13 cellular contexts compared by ENCODE assay signal in genomic region chr12:116647802-116648201, GRCh38.
DNase-seq lines count a peak whose midpoint lies in the region; ATAC-seq and TF ChIP-seq lines count a peak whose summit lies in the region.
"Had no signal": no experiment of that assay in that cellular context is flagged by ENCODE, and none has a peak within 500 bp of the region (broad histone marks: within the 10 kb centered on the region; RNA-seq: fewer than 3 reads in every experiment).

No MANE protein-coding gene starts in this region.

- peak in 3 of 4 donors; percentile 51 to 91 (median 71) for ATAC-seq in heart left ventricle
- ATAC-seq in Right ventricle myocardium inferior = no peak
- no peak for ATAC-seq in CD8-positive, alpha-beta T cell
- no peak for ATAC-seq in stimulated activated memory B cell treated with anti-CD40 and anti-IgM and Interleukin-4, amounts not matched to agents 10 μg/mL and 1 μg/mL and 100 μg/mL, for 72 hours
- ATAC-seq: K562 had no signal

- H3K36me3 ChIP-seq in heart left ventricle = no peaks in the 10 kb centered on the region
- H3K36me3 ChIP-seq in BLaER1 treated with 17β-estradiol and CSF1 and Interleukin-3, amounts not matched to agents 10 nM and 100 nM = peaks cover 0 to 8% (median 0%) of the 10 kb centered on the region in 11 experiments; a peak in 4 of 22 replicates
- H3K36me3 ChIP-seq in CD8-positive, alpha-beta T cell (ENCODE audit: insufficient read depth, low read length) = no peaks in the 10 kb centered on the region

- no peaks in the 10 kb centered on the region for H4K20me1 ChIP-seq in BLaER1 treated with 17β-estradiol and CSF1 and Interleukin-3, amounts not matched to agents 10 nM and 100 nM

- no peaks in the 10 kb centered on the region for H3K36me3 Mint-ChIP-seq in CD8-positive, alpha-beta T cell
- peaks cover 5% of the 10 kb centered on the region for H3K36me3 Mint-ChIP-seq in stimulated activated memory B cell treated with anti-CD40 and anti-IgM and Interleukin-4, amounts not matched to agents 10 μg/mL and 1 μg/mL and 100 μg/mL, for 72 hours

- no peak overlapping the region for H3K27ac Mint-ChIP-seq in CD8-positive, alpha-beta T cell
- no peak overlapping the region for H3K27ac Mint-ChIP-seq in stimulated activated memory B cell treated with anti-CD40 and anti-IgM and Interleukin-4, amounts not matched to agents 10 μg/mL and 1 μg/mL and 100 μg/mL, for 72 hours
- H3K27ac Mint-ChIP-seq: CD4-positive, alpha-beta memory T cell had no signal

- CTCF ChIA-PET in CD8-positive, alpha-beta T cell (lab: Charles Lee) = no interaction called here

- POLR2A ChIA-PET in CD8-positive, alpha-beta T cell (lab: Charles Lee) = no interaction called here

- H3K4me2 ChIP-seq in BLaER1 treated with 17β-estradiol and CSF1 and Interleukin-3, amounts not matched to agents 10 nM and 100 nM = peak overlapping the region in 8 of 11 experiments; percentile 7 to 54 (median 35); a peak in 13 of 22 replicates

- intact Hi-C loops in heart left ventricle (cut with DNase I) = no loop called here
- intact Hi-C loops in Right ventricle myocardium inferior (cut with DNase I) = no loop called here
- intact Hi-C loops in CD8-positive, alpha-beta T cell (cut with DNase I, micrococcal nuclease) = no loop called here

- no peak for DNase-seq in heart left ventricle
- DNase-seq in Right ventricle myocardium inferior (ENCODE audit: missing footprints) = no peak
- DNase-seq in KBM-7 = peak; percentile 50
- peak; percentile 5 for DNase-seq in dermis blood vessel endothelial cell
- DNase-seq in CD8-positive, alpha-beta T cell = no peak
- DNase-seq: ACHN; CD4-positive, alpha-beta memory T cell; DMS53; GM23248 had no signal

- H3K4me1 ChIP-seq in heart left ventricle = peaks cover 0 to 12% (median 0%) of the 10 kb centered on the region in 12 donors
- peaks cover 9 to 53% (median 41%) of the 10 kb centered on the region in 10 experiments; a peak in 19 of 20 replicates for H3K4me1 ChIP-seq in BLaER1 treated with 17β-estradiol and CSF1 and Interleukin-3, amounts not matched to agents 10 nM and 100 nM
- no peaks in the 10 kb centered on the region for H3K4me1 ChIP-seq in CD8-positive, alpha-beta T cell (ENCODE audit: insufficient read depth, low read length)

- TF ChIP-seq POLR2A in heart left ventricle (IDR thresholded peaks at IDR 0.05) = no peak

- peaks cover 6% of the 10 kb centered on the region for H3K9me3 Mint-ChIP-seq in CD8-positive, alpha-beta T cell
- H3K9me3 Mint-ChIP-seq in stimulated activated memory B cell treated with anti-CD40 and anti-IgM and Interleukin-4, amounts not matched to agents 10 μg/mL and 1 μg/mL and 100 μg/mL, for 72 hours = peaks cover 11% of the 10 kb centered on the region

- TF ChIP-seq CTCF in heart left ventricle (IDR thresholded peaks at IDR 0.05) = no peak
- no peak for TF ChIP-seq CTCF in CD8-positive, alpha-beta T cell (IDR thresholded peaks at IDR 0.05)

- WGBS in heart left ventricle, 4 donors = 32 to 46% (median 35%) methylated on average over 4 of the region's 4 CpGs

- no peak overlapping the region for H3K9ac ChIP-seq in BLaER1 treated with 17β-estradiol and CSF1 and Interleukin-3, amounts not matched to agents 10 nM and 100 nM
- H3K9ac ChIP-seq: GM23248 had no signal

- H3K27me3 ChIP-seq in heart left ventricle = peaks cover 0 to 4% (median 0%) of the 10 kb centered on the region in 9 donors
- H3K27me3 ChIP-seq in BLaER1 treated with 17β-estradiol and CSF1 and Interleukin-3, amounts not matched to agents 10 nM and 100 nM = no peaks in the 10 kb centered on the region
- no peaks in the 10 kb centered on the region for H3K27me3 ChIP-seq in CD8-positive, alpha-beta T cell (ENCODE audit: insufficient read depth, low read length)

- H3K27me3 Mint-ChIP-seq in CD8-positive, alpha-beta T cell (ENCODE audit: low read depth) = peaks cover 5% of the 10 kb centered on the region
- H3K27me3 Mint-ChIP-seq in stimulated activated memory B cell treated with anti-CD40 and anti-IgM and Interleukin-4, amounts not matched to agents 10 μg/mL and 1 μg/mL and 100 μg/mL, for 72 hours = peaks cover 59% of the 10 kb centered on the region

- H3K4me3 Mint-ChIP-seq in CD8-positive, alpha-beta T cell = no peak overlapping the region
- H3K4me3 Mint-ChIP-seq in stimulated activated memory B cell treated with anti-CD40 and anti-IgM and Interleukin-4, amounts not matched to agents 10 μg/mL and 1 μg/mL and 100 μg/mL, for 72 hours = no peak overlapping the region
- H3K4me3 Mint-ChIP-seq: CD4-positive, alpha-beta memory T cell had no signal

- peaks cover 5% of the 10 kb centered on the region for H3K4me1 Mint-ChIP-seq in CD8-positive, alpha-beta T cell (ENCODE audit: low read depth)
- H3K4me1 Mint-ChIP-seq in stimulated activated memory B cell treated with anti-CD40 and anti-IgM and Interleukin-4, amounts not matched to agents 10 μg/mL and 1 μg/mL and 100 μg/mL, for 72 hours = no peaks in the 10 kb centered on the region

- H3K4me3 ChIP-seq in heart left ventricle = no peak overlapping the region
- H3K4me3 ChIP-seq in BLaER1 treated with 17β-estradiol and CSF1 and Interleukin-3, amounts not matched to agents 10 nM and 100 nM = no peak overlapping the region
- H3K4me3 ChIP-seq in CD8-positive, alpha-beta T cell (ENCODE audit: low read depth, low read length) = no peak overlapping the region
- H3K4me3 ChIP-seq: GM23248, K562 had no signal

- H3K9me3 ChIP-seq in heart left ventricle = peaks cover 0 to 12% (median 0%) of the 10 kb centered on the region in 12 donors
- H3K9me3 ChIP-seq in BLaER1 treated with 17β-estradiol and CSF1 and Interleukin-3, amounts not matched to agents 10 nM and 100 nM (replicated peaks in 1 of 11) = peaks cover 59 to 89% (median 82%) of the 10 kb centered on the region in 11 experiments
- no peaks in the 10 kb centered on the region for H3K9me3 ChIP-seq in CD8-positive, alpha-beta T cell (ENCODE audit: low read length)

- in situ Hi-C loops in KBM-7 (cut with MboI; ENCODE audit: low pct_unique_long_range_greater_than_20kb, low sequenced_read_pairs) = no loop called here

- H3K27ac ChIP-seq in heart left ventricle = peak overlapping the region in 6 of 12 donors; percentile 22 to 62 (median 46)
- no peak overlapping the region for H3K27ac ChIP-seq in BLaER1 treated with 17β-estradiol and CSF1 and Interleukin-3, amounts not matched to agents 10 nM and 100 nM
- H3K27ac ChIP-seq in CD8-positive, alpha-beta T cell (ENCODE audit: low read depth, low read length) = no peak overlapping the region
- H3K27ac ChIP-seq: C4-2B, GM23248 had no signal

Comparison
In these comparisons a context has a peak if more than half of its experiments do, and no peak if none do; other contexts are left out.
1. ATAC-seq: peak in heart left ventricle (3 of 4); none in Right ventricle myocardium inferior (single experiment), CD8-positive, alpha-beta T cell (single experiment) and stimulated activated memory B cell treated with anti-CD40 and anti-IgM and Interleukin-4, amounts not matched to agents 10 μg/mL and 1 μg/mL and 100 μg/mL, for 72 hours (single experiment).
2. DNase-seq: peak in KBM-7 (single experiment) and dermis blood vessel endothelial cell (single experiment); none in heart left ventricle (0 of 5), Right ventricle myocardium inferior (single experiment) and CD8-positive, alpha-beta T cell (0 of 7).